17 cellular contexts compared by ENCODE assay signal in genomic region chr10:77038412-77038806, GRCh38.
A peak's percentile ranks its signal among the peaks of the same experiment; 100 is the strongest.
DNase-seq lines count a peak whose midpoint lies in the region; ATAC-seq, FAIRE-seq and TF ChIP-seq lines count a peak whose summit lies in the region.
"Had no signal": no experiment of that assay in that cellular context is flagged by ENCODE, and none has a peak within 500 bp of the region (broad histone marks: within the 10 kb centered on the region; RNA-seq: fewer than 3 reads in every experiment).

No MANE protein-coding gene starts in this region.

- H3K27me3 ChIP-seq in breast epithelium, result no peaks in the 10 kb centered on the region
- H3K27me3 ChIP-seq: BLaER1 had no signal

- DNase-seq in MCF 10A (ENCODE audit: unreplicated experiment) (peak; percentile 9), breast epithelium (ENCODE audit: low spot score in 2 of 2) (no peak), T-helper 17 cell (no peak), HEK293T (ENCODE audit: extremely low spot score) (no peak), NCI-H187 (lab: John Stamatoyannopoulos, UW) (no peak), NOMO-1 treated with dmso at 0.1 percent for 144 hours (lab: John Stamatoyannopoulos, UW; ENCODE audit: unreplicated experiment) (no peak)
- no peak for DNase-seq in effector memory CD8-positive, alpha-beta T cell
- DNase-seq: DND-41, GF-D8, Kasumi-1, NCI-H446 treated with DMSO at 0.1 percent for 48 hours had no signal

- H3K36me3 Mint-ChIP-seq in MCF 10A (ENCODE audit: insufficient read depth, unreplicated experiment) (no peaks in the 10 kb centered on the region), T-helper 17 cell (ENCODE audit: low read depth) (no peaks in the 10 kb centered on the region)
- no peaks in the 10 kb centered on the region for H3K36me3 Mint-ChIP-seq in effector memory CD8-positive, alpha-beta T cell (ENCODE audit: insufficient read depth)

- no TSS peak for BruUV-seq in MCF 10A (replicated peaks; lab: Mats Ljungman, UMichigan)

- H3K27ac Mint-ChIP-seq in MCF 10A (ENCODE audit: low read depth, unreplicated experiment), result no peak overlapping the region
- peak overlapping the region; percentile 63 for H3K27ac Mint-ChIP-seq in T-helper 17 cell
- H3K27ac Mint-ChIP-seq in effector memory CD8-positive, alpha-beta T cell, result no peak overlapping the region
- H3K27ac Mint-ChIP-seq: GM23338 had no signal

- H3K9me3 ChIP-seq in breast epithelium (no peaks in the 10 kb centered on the region), T-helper 17 cell (ENCODE audit: control insufficient read depth, low read length, poor library complexity, severe bottlenecking) (no peaks in the 10 kb centered on the region)
- H3K9me3 ChIP-seq: BLaER1, SJSA1 had no signal

- no peaks in the 10 kb centered on the region for H3K36me3 ChIP-seq in breast epithelium
- H3K36me3 ChIP-seq: BLaER1, SJSA1 had no signal

- CTCF ChIA-PET in MCF 10A (lab: Yijun Ruan, JAX), result interaction anchor here (0.9 kb wide), 1 partner anchor 73 kb away, joined by 3 read pairs; no protein-coding TSS in a partner anchor
- CTCF ChIA-PET in HEK293T (lab: Yijun Ruan, JAX), result interaction anchor here (0.8 to 1.3 kb wide), 5 partner anchors 9 to 32 kb away, joined by 3 to 8 read pairs (median 3); no protein-coding TSS in a partner anchor

- no peaks in the 10 kb centered on the region for H3K4me1 ChIP-seq in breast epithelium
- H3K4me1 ChIP-seq: SJSA1 had no signal

- no peak for ATAC-seq in T-helper 17 cell
- ATAC-seq in effector memory CD8-positive, alpha-beta T cell (replicated peaks), result no peak

- no peak overlapping the region for H3K4me3 ChIP-seq in breast epithelium
- H3K4me3 ChIP-seq: BLaER1, GM23338, SJSA1 had no signal

- peak; percentile 13 for FAIRE-seq in islet of Langerhans (lab: Jason Lieb, UNC)
- FAIRE-seq: GM12891 had no signal

- H3K27me3 Mint-ChIP-seq in MCF 10A (ENCODE audit: insufficient read depth, unreplicated experiment) (no peaks in the 10 kb centered on the region), T-helper 17 cell (peaks cover 8% of the 10 kb centered on the region)
- H3K27me3 Mint-ChIP-seq in effector memory CD8-positive, alpha-beta T cell, result peaks cover 0 to 15% of the 10 kb centered on the region in 2 donors

- no peaks in the 10 kb centered on the region for H3K9me3 Mint-ChIP-seq in MCF 10A (ENCODE audit: unreplicated experiment)
- no peaks in the 10 kb centered on the region for H3K9me3 Mint-ChIP-seq in effector memory CD8-positive, alpha-beta T cell
- H3K9me3 Mint-ChIP-seq: GM23338 had no signal

- H3K4me3 Mint-ChIP-seq in MCF 10A (ENCODE audit: unreplicated experiment), result no peak overlapping the region
- H3K4me3 Mint-ChIP-seq in T-helper 17 cell, result no peak overlapping the region
- H3K4me3 Mint-ChIP-seq in effector memory CD8-positive, alpha-beta T cell, result no peak overlapping the region
- H3K4me3 Mint-ChIP-seq: GM23338 had no signal

- intact Hi-C loops in MCF 10A (cut with micrococcal nuclease), result no loop called here
- intact Hi-C loops in breast epithelium (cut with DNase I; ENCODE audit: low total_unique reads), result no loop called here

- H3K27ac ChIP-seq in breast epithelium, result no peak overlapping the region
- H3K27ac ChIP-seq: 22Rv1, BLaER1, SJSA1 had no signal

- TF ChIP-seq POLR2A in breast epithelium (IDR thresholded peaks at IDR 0.05), result no peak

- H3K4me1 Mint-ChIP-seq in MCF 10A (ENCODE audit: insufficient read depth, unreplicated experiment), result no peaks in the 10 kb centered on the region
- H3K4me1 Mint-ChIP-seq in T-helper 17 cell, result peaks cover 9% of the 10 kb centered on the region
- peaks cover 0 to 5% of the 10 kb centered on the region in 2 donors for H3K4me1 Mint-ChIP-seq in effector memory CD8-positive, alpha-beta T cell (ENCODE audit: low read depth in 2 of 2)

- POLR2A ChIA-PET in MCF 10A (lab: Yijun Ruan, JAX), result no interaction called here
- POLR2A ChIA-PET in HEK293T (lab: Yijun Ruan, JAX), result no interaction called here

- TF ChIP-seq CTCF in MCF 10A (IDR thresholded peaks at IDR 0.05; ENCODE audit: unreplicated experiment) (no peak), breast epithelium (IDR thresholded peaks at IDR 0.05) (no peak)

TF ChIP-seq in HEK293T, 16 proteins besides CTCF, POLR2A, EP300 and RAD21:
- TF ChIP-seq BHLHE40 (IDR thresholded peaks at IDR 0.05; ENCODE audit: borderline replicate concordance) (no peak), TARDBP (IDR thresholded peaks at IDR 0.05) (no peak), ELF4 (IDR thresholded peaks at IDR 0.05) (no peak), NFRKB (IDR thresholded peaks at IDR 0.05) (no peak), SP1 (IDR thresholded peaks at IDR 0.05) (no peak), L3MBTL2 (conservative IDR thresholded peaks at IDR 0.05) (no peak), FOXA1 (IDR thresholded peaks at IDR 0.05) (no peak), LEF1 (IDR thresholded peaks at IDR 0.05; ENCODE audit: borderline replicate concordance) (no peak), HDGF (IDR thresholded peaks at IDR 0.05; ENCODE audit: borderline replicate concordance) (no peak), PKNOX1 (IDR thresholded peaks at IDR 0.05) (no peak), FOXK2 (IDR thresholded peaks at IDR 0.05) (no peak), CTBP1 (IDR thresholded peaks at IDR 0.05; ENCODE audit: borderline replicate concordance) (no peak), FOXM1 (IDR thresholded peaks at IDR 0.05; ENCODE audit: borderline replicate concordance) (no peak), SUZ12 (IDR thresholded peaks at IDR 0.05) (no peak), ZNF384 (IDR thresholded peaks at IDR 0.05) (no peak)
